11 cellular contexts compared by ENCODE assay signal in genomic region chr6:111263837-111264236, GRCh38.
DNase-seq lines count a peak whose midpoint lies in the region; FAIRE-seq and TF ChIP-seq lines count a peak whose summit lies in the region.
"Had no signal": no experiment of that assay in that cellular context is flagged by ENCODE, and none has a peak within 500 bp of the region (broad histone marks: within the 10 kb centered on the region; RNA-seq: fewer than 3 reads in every experiment).

No MANE protein-coding gene starts in this region.

- no peak overlapping the region for H3K4me3 ChIP-seq in astrocyte (ENCODE audit: insufficient read depth, low read depth, low read length)
- H3K4me3 ChIP-seq in mesodermal cell (ENCODE audit: extremely low read depth, insufficient read depth, low read length, poor library complexity, severe bottlenecking): no peak overlapping the region
- no peak overlapping the region for H3K4me3 ChIP-seq in CD8-positive, alpha-beta memory T cell (ENCODE audit: low read length)
- H3K4me3 ChIP-seq: testis had no signal

- H3K9me3 Mint-ChIP-seq in astrocyte (ENCODE audit: unreplicated experiment): no peaks in the 10 kb centered on the region
- H3K9me3 Mint-ChIP-seq in CD8-positive, alpha-beta memory T cell: no peaks in the 10 kb centered on the region

- no peak overlapping the region for H3K4me3 Mint-ChIP-seq in astrocyte (ENCODE audit: unreplicated experiment)
- H3K4me3 Mint-ChIP-seq in CD8-positive, alpha-beta memory T cell: no peak overlapping the region

- no peak for TF ChIP-seq CTCF in astrocyte (IDR thresholded peaks at IDR 0.05; ENCODE audit: insufficient read depth, low read depth, low read length)

- POLR2A ChIA-PET in CD8-positive, alpha-beta memory T cell (lab: Charles Lee): no interaction called here

- DNase-seq in EL: peak; percentile 84
- peak; percentile 82 for DNase-seq in LHCN-M2 (ENCODE audit: low read depth)
- DNase-seq in astrocyte (ENCODE audit: low read depth): peak; percentile 75
- DNase-seq in germinal center (ENCODE audit: low spot score): no peak
- DNase-seq in CD8-positive, alpha-beta memory T cell: no peak
- no peak for DNase-seq in NCI-H748 treated with DMSO at 0.1 percent for 48 hours (lab: John Stamatoyannopoulos, UW)
- DNase-seq: mesendoderm, NCI-H526 treated with DMSO at 0.1 percent for 48 hours, testis had no signal

- CTCF ChIA-PET in CD8-positive, alpha-beta memory T cell (lab: Charles Lee): no interaction called here

- H3K9me3 ChIP-seq in astrocyte (ENCODE audit: insufficient read depth, low read depth, low read length) (no peaks in the 10 kb centered on the region), mesodermal cell (ENCODE audit: control insufficient read depth, low read length) (no peaks in the 10 kb centered on the region)
- H3K9me3 ChIP-seq in CD8-positive, alpha-beta memory T cell (ENCODE audit: low read length): no peaks in the 10 kb centered on the region
- H3K9me3 ChIP-seq: testis had no signal

- peaks cover 31% of the 10 kb centered on the region for H3K4me1 Mint-ChIP-seq in astrocyte (ENCODE audit: low read depth, unreplicated experiment)
- peaks cover 38 to 58% (median 57%) of the 10 kb centered on the region in 3 donors for H3K4me1 Mint-ChIP-seq in CD8-positive, alpha-beta memory T cell

- H3K79me2 ChIP-seq in astrocyte (ENCODE audit: insufficient read depth, low read length): peaks cover 42% of the 10 kb centered on the region

- H3K9ac ChIP-seq in astrocyte (ENCODE audit: low read length): no peak overlapping the region

- peak; percentile 52 for FAIRE-seq in astrocyte (lab: Jason Lieb, UNC)
- FAIRE-seq: GM19239 had no signal

- H3K27me3 ChIP-seq in astrocyte (ENCODE audit: insufficient read depth, low read length): no peaks in the 10 kb centered on the region
- no peaks in the 10 kb centered on the region for H3K27me3 ChIP-seq in CD8-positive, alpha-beta memory T cell (ENCODE audit: insufficient read depth, low read length, poor library complexity, severe bottlenecking)
- H3K27me3 ChIP-seq: testis had no signal

- H3K36me3 ChIP-seq in astrocyte (ENCODE audit: insufficient read depth, low read length): peaks cover 9% of the 10 kb centered on the region
- H3K36me3 ChIP-seq in mesodermal cell (ENCODE audit: control insufficient read depth, insufficient read depth, low read length): peaks cover 40% of the 10 kb centered on the region
- peaks cover 12% of the 10 kb centered on the region for H3K36me3 ChIP-seq in CD8-positive, alpha-beta memory T cell (ENCODE audit: insufficient read depth, low read length)

- H3K27me3 Mint-ChIP-seq in astrocyte (ENCODE audit: low read depth, unreplicated experiment): no peaks in the 10 kb centered on the region
- H3K27me3 Mint-ChIP-seq in CD8-positive, alpha-beta memory T cell: peaks cover 0 to 3% of the 10 kb centered on the region in 2 donors

- peak overlapping the region; percentile 19 for H3K27ac ChIP-seq in astrocyte (ENCODE audit: low read depth, low read length)
- peak overlapping the region; percentile 74 for H3K27ac ChIP-seq in mesodermal cell (ENCODE audit: low read depth, low read length, severe bottlenecking)
- H3K27ac ChIP-seq in CD8-positive, alpha-beta memory T cell (ENCODE audit: low read depth, low read length): no peak overlapping the region
- H3K27ac ChIP-seq: testis had no signal

- peaks cover 10% of the 10 kb centered on the region for H3K36me3 Mint-ChIP-seq in astrocyte (ENCODE audit: low read depth, unreplicated experiment)
- peaks cover 17 to 49% (median 24%) of the 10 kb centered on the region in 3 donors for H3K36me3 Mint-ChIP-seq in CD8-positive, alpha-beta memory T cell

- 71 to 93% methylated on average over 2 of the region's 4 CpGs for WGBS in mesodermal cell (ENCODE audit: insufficient coverage in 2 of 2), 2 experiments

- H3K4me1 ChIP-seq in astrocyte (ENCODE audit: insufficient read depth, low read length) (peaks cover 24% of the 10 kb centered on the region), mesodermal cell (ENCODE audit: control insufficient read depth, insufficient read depth, low read length, poor library complexity, severe bottlenecking) (peaks cover 26% of the 10 kb centered on the region)
- peaks cover 23% of the 10 kb centered on the region for H3K4me1 ChIP-seq in CD8-positive, alpha-beta memory T cell (ENCODE audit: insufficient read depth, low read length)

- peak overlapping the region; percentile 42 for H3K4me2 ChIP-seq in astrocyte (ENCODE audit: low read length)

- H4K20me1 ChIP-seq in astrocyte (ENCODE audit: insufficient read depth, low read length): peaks cover 12% of the 10 kb centered on the region

- H3K27ac Mint-ChIP-seq in astrocyte (ENCODE audit: unreplicated experiment): no peak overlapping the region
- peak overlapping the region in 3 of 8 donors; percentile 13 to 25 (median 17) for H3K27ac Mint-ChIP-seq in CD8-positive, alpha-beta memory T cell

- H2AFZ ChIP-seq in astrocyte (ENCODE audit: low read depth, low read length): no peak overlapping the region

Comparison
In these comparisons a context has a peak if more than half of its experiments do, and no peak if none do; other contexts are left out.
1. DNase-seq: peak in EL (single experiment), LHCN-M2 (single experiment) and astrocyte (single experiment); none in germinal center (single experiment), CD8-positive, alpha-beta memory T cell (0 of 5) and NCI-H748 treated with DMSO at 0.1 percent for 48 hours (single experiment).